Comparison of ENCODE assay signal across 26 cellular contexts in the genomic region with DNA sequence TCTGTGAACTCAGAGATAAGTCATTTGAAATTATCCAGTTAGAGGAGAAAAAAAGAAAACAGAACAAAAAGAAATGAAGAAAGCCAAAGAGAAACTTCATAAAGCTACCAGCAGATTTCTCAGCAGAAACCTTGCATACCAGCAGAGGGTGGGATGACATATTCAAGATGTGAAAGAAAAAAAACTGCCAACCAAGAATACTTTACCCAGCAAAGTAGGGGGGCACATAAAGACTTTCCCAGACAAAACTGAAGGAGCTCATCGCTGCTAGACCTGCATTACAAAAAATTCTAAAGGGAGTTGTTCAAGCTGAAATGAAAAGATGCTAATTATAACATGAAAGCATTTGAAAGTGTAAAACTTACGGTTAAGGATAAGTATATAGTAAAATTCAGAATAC.
"Had no signal": no experiment of that assay in that cellular context is flagged by ENCODE, and none has a peak within 500 bp of the region (broad histone marks: within the 10 kb centered on the region; RNA-seq: fewer than 3 reads in every experiment).

No MANE protein-coding gene starts in this region.

- H3K27ac ChIP-seq: epithelial cell of prostate, esophagus squamous epithelium, gastrocnemius medialis, heart right ventricle, left lung, lower lobe of right lung had no signal

- H3K4me1 ChIP-seq: esophagus squamous epithelium, gastrocnemius medialis, heart right ventricle, left lung, lower lobe of right lung had no signal

- H3K4me3 ChIP-seq: esophagus squamous epithelium, gastrocnemius medialis, heart right ventricle, left lung, lower lobe of right lung, mucosa of descending colon had no signal

- DNase-seq: cortex of kidney; effector CD8-positive, alpha-beta T cell; effector memory CD8-positive, alpha-beta T cell; endodermal cell; erythroblast; esophagus squamous epithelium; foreskin fibroblast; foreskin melanocyte; gastrocnemius medialis; glutamatergic neuron; head of caudate nucleus; heart right ventricle; hippocampal formation; left cardiac atrium; left lung; left ventricle myocardium superior; lower lobe of right lung; mesenchymal stem cell; mucosa of descending colon; naive B cell had no signal

- H3K36me3 ChIP-seq: esophagus squamous epithelium, gastrocnemius medialis, heart right ventricle, left lung, lower lobe of right lung had no signal

- H3K9me3 ChIP-seq: esophagus squamous epithelium had no signal

- H3K27me3 ChIP-seq: esophagus squamous epithelium, gastrocnemius medialis, left lung had no signal

- ATAC-seq: effector memory CD8-positive, alpha-beta T cell; esophagus mucosa; gastrocnemius medialis; heart right ventricle; left cardiac atrium; left lung; left ventricle myocardium superior; lower lobe of right lung; mucosa of descending colon had no signal

- FAIRE-seq: colon, endometrium, islet of Langerhans, keratinocyte had no signal
